ENCODE assay signal across 9 cellular contexts in genomic region chr7:149714910-149715471, GRCh38. TPM values are rescaled to one million over a fixed set of nuclear protein-coding genes. Genes with fewer than 3 reads are reported as not detected.
DNase-seq lines count a peak whose midpoint lies in the region; ATAC-seq, FAIRE-seq and TF ChIP-seq lines count a peak whose summit lies in the region.
"Had no signal": no experiment of that assay in that cellular context is flagged by ENCODE, and none has a peak within 500 bp of the region (broad histone marks: within the 10 kb centered on the region; RNA-seq: fewer than 3 reads in every experiment).

No MANE protein-coding gene starts in this region.

- peak overlapping the region; percentile 82 for H3K4me2 ChIP-seq in OCI-LY7 (ENCODE audit: low read length)

- ATAC-seq in CD4-positive, CD25-positive, alpha-beta regulatory T cell (ENCODE audit: low read depth in 2 of 2), result peak; percentile 5 to 6
- ATAC-seq in GM21786 (IDR thresholded peaks at IDR 0.05; ENCODE audit: unreplicated experiment) (peak; percentile 23), mucosa of descending colon (peak; percentile 2)

- peaks cover 8 to 18% of the 10 kb centered on the region in 2 experiments for H3K9me3 ChIP-seq in CD4-positive, CD25-positive, alpha-beta regulatory T cell (ENCODE audit: control insufficient read depth in 2 of 2, low read length in 2 of 2)
- H3K9me3 ChIP-seq in OCI-LY7 (ENCODE audit: low read length) (peaks cover 19% of the 10 kb centered on the region), mucosa of descending colon (peaks cover 17% of the 10 kb centered on the region)

- no peaks in the 10 kb centered on the region for H3K36me3 Mint-ChIP-seq in CD4-positive, CD25-positive, alpha-beta regulatory T cell

- no peaks in the 10 kb centered on the region for H3K27me3 ChIP-seq in CD4-positive, CD25-positive, alpha-beta regulatory T cell (ENCODE audit: control insufficient read depth, insufficient read depth, low read length)
- H3K27me3 ChIP-seq in bronchial epithelial cell (ENCODE audit: control insufficient read depth, insufficient read depth, low read length), result no peaks in the 10 kb centered on the region

- H3K27ac Mint-ChIP-seq in CD4-positive, CD25-positive, alpha-beta regulatory T cell, result peak overlapping the region; percentile 90 to 99 (median 95)

- H3K9me2 ChIP-seq in OCI-LY7 (ENCODE audit: insufficient read depth, low read length), result no peaks in the 10 kb centered on the region

- peak overlapping the region; percentile 87 to 96 (median 94) for H3K4me3 Mint-ChIP-seq in CD4-positive, CD25-positive, alpha-beta regulatory T cell

- peaks cover 0 to 17% (median 8%) of the 10 kb centered on the region in 7 donors for H3K9me3 Mint-ChIP-seq in CD4-positive, CD25-positive, alpha-beta regulatory T cell

- FAIRE-seq in bronchial epithelial cell (lab: Jason Lieb, UNC), result no peak

- no peaks in the 10 kb centered on the region for H4K20me1 ChIP-seq in OCI-LY7 (ENCODE audit: insufficient read depth, low read length)

- BruUV-seq in OCI-LY7 (replicated peaks; lab: Mats Ljungman, UMichigan), result TSS peak; percentile 55

- peak overlapping the region; percentile 89; the same call in 1 of the 2 replicates for H2AFZ ChIP-seq in OCI-LY7 (ENCODE audit: low read length)

- peak in 2 of 3 donors; percentile 42 to 50 for DNase-seq in CD4-positive, CD25-positive, alpha-beta regulatory T cell
- DNase-seq in OCI-LY7 (ENCODE audit: low spot score) (no peak), bronchial epithelial cell (ENCODE audit: low read depth) (no peak), mucosa of descending colon (no peak), SHP77 (lab: John Stamatoyannopoulos, UW) (no peak), NCI-H748 treated with DMSO at 0.1 percent for 48 hours (lab: John Stamatoyannopoulos, UW) (no peak)

- peaks cover 5% of the 10 kb centered on the region for H3K27me3 Mint-ChIP-seq in CD4-positive, CD25-positive, alpha-beta regulatory T cell

- peaks cover 15 to 34% (median 17%) of the 10 kb centered on the region in 4 donors for H3K4me1 Mint-ChIP-seq in CD4-positive, CD25-positive, alpha-beta regulatory T cell

- TF ChIP-seq CTCF in OCI-LY7 (conservative IDR thresholded peaks at IDR 0.05; ENCODE audit: low read length), result no peak
- no peak for TF ChIP-seq CTCF in bronchial epithelial cell (IDR thresholded peaks at IDR 0.05; ENCODE audit: insufficient read depth, low read length, severe bottlenecking)
- TF ChIP-seq CTCF in mucosa of descending colon (IDR thresholded peaks at IDR 0.05), result no peak

- peak overlapping the region; percentile 77 for H3K27ac ChIP-seq in CD4-positive, CD25-positive, alpha-beta regulatory T cell (ENCODE audit: insufficient read depth, low read length, poor library complexity, severe bottlenecking)
- H3K27ac ChIP-seq in OCI-LY7 (ENCODE audit: low read depth, low read length, poor library complexity, severe bottlenecking) (no peak overlapping the region), temporal lobe (ENCODE audit: low read depth, low read length) (peak overlapping the region; percentile 69)

- intact Hi-C loops in OCI-LY7 (cut with micrococcal nuclease; ENCODE audit: unreplicated experiment), result loop anchor here (5.0 kb wide), 2 partner anchors 57 to 93 kb away; partner anchors contain the start of gene ZNF467
- intact Hi-C loops in mucosa of descending colon (cut with DNase I, micrococcal nuclease), result no loop called here

- H3K4me3 ChIP-seq in CD4-positive, CD25-positive, alpha-beta regulatory T cell (ENCODE audit: low read depth, low read length), result peak overlapping the region; percentile 68
- H3K4me3 ChIP-seq in OCI-LY7 (ENCODE audit: low read depth, low read length, poor library complexity, severe bottlenecking) (peak overlapping the region; percentile 96), bronchial epithelial cell (ENCODE audit: low read depth, low read length) (peak overlapping the region; percentile 58), mucosa of descending colon (peak overlapping the region; percentile 24)

- peaks cover 22% of the 10 kb centered on the region for H3K4me1 ChIP-seq in CD4-positive, CD25-positive, alpha-beta regulatory T cell (ENCODE audit: control insufficient read depth, insufficient read depth, low read length, poor library complexity, severe bottlenecking)
- peaks cover 12% of the 10 kb centered on the region for H3K4me1 ChIP-seq in OCI-LY7 (ENCODE audit: insufficient read depth, low read length, poor library complexity, severe bottlenecking)
- no peaks in the 10 kb centered on the region for H3K4me1 ChIP-seq in mucosa of descending colon (ENCODE audit: low read depth)

- POLR2A ChIA-PET in OCI-LY7 (lab: Charles Lee), result interaction anchor here (1.0 kb wide), 1 partner anchor 27 kb away, joined by 3 read pairs; no protein-coding TSS in a partner anchor

- no peaks in the 10 kb centered on the region for H3K79me2 ChIP-seq in OCI-LY7 (ENCODE audit: insufficient read depth, low read depth, low read length)

- H3K36me3 ChIP-seq in CD4-positive, CD25-positive, alpha-beta regulatory T cell (ENCODE audit: control insufficient read depth, insufficient read depth, low read length), result peaks cover 2% of the 10 kb centered on the region
- H3K36me3 ChIP-seq in OCI-LY7 (ENCODE audit: insufficient read depth, low read length) (no peaks in the 10 kb centered on the region), bronchial epithelial cell (ENCODE audit: control insufficient read depth, insufficient read depth, low read length) (no peaks in the 10 kb centered on the region), mucosa of descending colon (ENCODE audit: low read depth) (no peaks in the 10 kb centered on the region)

- CTCF ChIA-PET in OCI-LY7 (lab: Charles Lee; ENCODE audit: unreplicated experiment), result interaction anchor here (0.6 kb wide), 1 partner anchor 16 kb away, joined by 3 read pairs; no protein-coding TSS in a partner anchor

RNA-seq across cellular contexts. Expression of gene ZNF467, which starts 58.4 kb away (rescaled TPM):
- 1.1 TPM for total RNA-seq in CD4-positive, CD25-positive, alpha-beta regulatory T cell
- polyA plus RNA-seq in CD4-positive, CD25-positive, alpha-beta regulatory T cell, result 1 to 10 TPM in 2 of 4 donors, under 1 TPM in 2; 0.76 to 2.3 (median 1.1) TPM
- total RNA-seq in OCI-LY7 (2014; rRNA removed; shearing (Covaris generic)), result 0.22 TPM in 1 of 2 replicates, not detected in the other
- total RNA-seq in OCI-LY7 (2022) (0.40 TPM in 1 of 2 replicates, not detected in the other), bronchial epithelial cell (0.26 and 3.5 TPM in 2 replicates), mucosa of descending colon (10 to 100 TPM in 1 of 3 donors, 1 to 10 TPM in 2; 2.4 to 19.5 (median 5.1) TPM), temporal lobe (1.2 TPM)
- total RNA-seq: LHCN-M2 had no signal

Comparison
In these comparisons a context has a peak if more than half of its experiments do, and no peak if none do; other contexts are left out.
1. DNase-seq: peak in CD4-positive, CD25-positive, alpha-beta regulatory T cell (2 of 3); none in OCI-LY7 (single experiment), bronchial epithelial cell (single experiment), mucosa of descending colon (0 of 3), SHP77 (0 of 2) and NCI-H748 treated with DMSO at 0.1 percent for 48 hours (single experiment).
2. H3K4me3 ChIP-seq: peak in every context shown above with its lines; median percentile 96 in OCI-LY7; 68 in CD4-positive, CD25-positive, alpha-beta regulatory T cell; 58 in bronchial epithelial cell; 24 in mucosa of descending colon.
3. Peak in every context shown above with its lines, with median percentiles within 50 percentile points of each other: ATAC-seq.